In the genomic region with DNA sequence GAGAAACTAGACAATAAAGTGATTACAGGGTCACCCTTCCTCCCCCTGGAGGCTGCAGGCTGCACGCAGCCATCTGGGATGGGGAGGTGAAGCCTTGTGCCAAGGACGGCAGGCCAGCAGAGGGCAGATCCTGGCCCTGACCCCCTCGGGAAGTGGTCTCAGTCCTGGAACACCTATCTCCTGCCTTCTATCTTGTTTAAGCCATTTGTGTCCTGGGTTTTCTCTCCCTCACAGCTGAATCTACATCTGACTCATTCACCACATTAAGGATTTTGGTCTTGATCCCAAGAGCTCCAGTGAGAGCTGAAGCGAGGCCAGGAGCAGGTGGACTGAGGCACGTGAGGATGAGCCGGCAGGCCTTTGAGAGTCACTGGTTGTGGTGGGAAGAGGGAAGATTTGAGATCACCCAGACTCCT, we compare ENCODE assay signal across 11 cellular contexts. TPM values are rescaled to one million over a fixed set of nuclear protein-coding genes. Genes with fewer than 3 reads are reported as not detected.
DNase-seq lines count a peak whose midpoint lies in the region; FAIRE-seq and TF ChIP-seq lines count a peak whose summit lies in the region.
"Had no signal": no experiment of that assay in that cellular context is flagged by ENCODE, and none has a peak within 500 bp of the region (broad histone marks: within the 10 kb centered on the region; RNA-seq: fewer than 3 reads in every experiment).

No MANE protein-coding gene starts in this region.

- no peak overlapping the region for H3K18ac ChIP-seq in mesenchymal stem cell (ENCODE audit: low read depth in 1 of 2, low read length in 2 of 2)

- H3K36me3 ChIP-seq in MG63 = no peaks in the 10 kb centered on the region
- H3K36me3 ChIP-seq in bronchial epithelial cell (ENCODE audit: control insufficient read depth, insufficient read depth, low read length) = no peaks in the 10 kb centered on the region
- H3K36me3 ChIP-seq in mesenchymal stem cell (ENCODE audit: control insufficient read depth in 1 of 2, insufficient read depth in 2 of 2, low read depth in 1 of 2, low read length in 2 of 2) = no peaks in the 10 kb centered on the region
- H3K36me3 ChIP-seq: gastroesophageal sphincter had no signal

- no peak overlapping the region for H2BK120ac ChIP-seq in mesenchymal stem cell (ENCODE audit: low read depth, low read length)

- no peak overlapping the region for H4K91ac ChIP-seq in mesenchymal stem cell (ENCODE audit: low read length)

- no peak overlapping the region for H3K4me3 ChIP-seq in MG63
- H3K4me3 ChIP-seq in bronchial epithelial cell (ENCODE audit: low read depth, low read length) = no peak overlapping the region
- no peak overlapping the region for H3K4me3 ChIP-seq in mesenchymal stem cell (ENCODE audit: insufficient read depth in 1 of 2, low read depth in 1 of 2, low read length in 2 of 2)
- H3K4me3 ChIP-seq: gastroesophageal sphincter had no signal

- FAIRE-seq in bronchial epithelial cell (lab: Jason Lieb, UNC) = no peak
- FAIRE-seq: GM18507 had no signal

- H3K9me3 ChIP-seq in MG63 = no peaks in the 10 kb centered on the region
- H3K9me3 ChIP-seq in mesenchymal stem cell (ENCODE audit: control insufficient read depth, low read length) = no peaks in the 10 kb centered on the region
- H3K9me3 ChIP-seq: gastroesophageal sphincter had no signal

- H3K4me1 ChIP-seq in mesenchymal stem cell (ENCODE audit: control insufficient read depth, insufficient read depth, low read depth, low read length) = peaks cover 3% of the 10 kb centered on the region
- H3K4me1 ChIP-seq: gastroesophageal sphincter had no signal

- H4K8ac ChIP-seq in mesenchymal stem cell (ENCODE audit: low read length) = no peak overlapping the region

- no peaks in the 10 kb centered on the region for H3K27me3 ChIP-seq in MG63
- H3K27me3 ChIP-seq in bronchial epithelial cell (ENCODE audit: control insufficient read depth, insufficient read depth, low read length) = no peaks in the 10 kb centered on the region
- peaks cover 9 to 16% of the 10 kb centered on the region in 2 experiments for H3K27me3 ChIP-seq in mesenchymal stem cell (ENCODE audit: control insufficient read depth in 1 of 2, insufficient read depth in 1 of 2, low read length in 2 of 2)

- no peak overlapping the region for H2AK5ac ChIP-seq in mesenchymal stem cell (ENCODE audit: low read length, severe bottlenecking)

- no peak overlapping the region for H2BK15ac ChIP-seq in mesenchymal stem cell (ENCODE audit: low read depth, poor library complexity, severe bottlenecking)

- H3K4me2 ChIP-seq in mesenchymal stem cell (ENCODE audit: low read length, poor library complexity, severe bottlenecking) = no peak overlapping the region

- H3K9ac ChIP-seq in mesenchymal stem cell (ENCODE audit: low read length) = peak overlapping the region; percentile 21

- no peak overlapping the region for H2AFZ ChIP-seq in mesenchymal stem cell (ENCODE audit: low read depth, low read length)

- H3K14ac ChIP-seq in mesenchymal stem cell (ENCODE audit: low read length in 2 of 2) = no peak overlapping the region

- H3K27ac ChIP-seq in mesenchymal stem cell (ENCODE audit: low read length, poor library complexity, severe bottlenecking) = no peak overlapping the region
- H3K27ac ChIP-seq: gastroesophageal sphincter had no signal

- WGBS in mesenchymal stem cell = 54% methylated on average over 6 of the region's 6 CpGs

- H3K23ac ChIP-seq in mesenchymal stem cell (ENCODE audit: low read length in 2 of 2) = no peak overlapping the region

- no peak overlapping the region for H2BK5ac ChIP-seq in mesenchymal stem cell (ENCODE audit: low read depth, low read length, poor library complexity, severe bottlenecking)

- peak; percentile 26 for TF ChIP-seq CTCF in bronchial epithelial cell (IDR thresholded peaks at IDR 0.05; ENCODE audit: insufficient read depth, low read length, severe bottlenecking)

- DNase-seq in DMS 273 treated with DMSO at 0.1 percent for 48 hours (lab: John Stamatoyannopoulos, UW) (peak; percentile 24), MG63 (peak; percentile 70), bronchial epithelial cell (ENCODE audit: low read depth) (no peak), mesenchymal stem cell (peak; percentile 12), NCI-H1417 treated with DMSO at 0.1 percent for 48 hours (lab: John Stamatoyannopoulos, UW) (no peak), globus pallidus (ENCODE audit: low spot score) (no peak), AG08396 (ENCODE audit: low spot score) (no peak), DMS114 treated with DMSO at 0.1 percent for 48 hours (lab: John Stamatoyannopoulos, UW; ENCODE audit: unreplicated experiment) (no peak)
- DNase-seq: stimulated activated CD4-positive, alpha-beta T cell treated with anti-CD3 and anti-CD28 coated beads, Interleukin-4, amount 100 ng/mL, for 24 hours had no signal

- no peak overlapping the region for H2BK12ac ChIP-seq in mesenchymal stem cell (ENCODE audit: low read length in 2 of 2)

- no peaks in the 10 kb centered on the region for H3K79me1 ChIP-seq in mesenchymal stem cell (replicated peaks; ENCODE audit: low read length, poor library complexity, severe bottlenecking)

- no peak overlapping the region for H3K4ac ChIP-seq in mesenchymal stem cell (ENCODE audit: low read depth in 1 of 2, low read length in 2 of 2)

RNA-seq across cellular contexts. Expression of a gene that starts 16.4 kb away (rescaled TPM):
- 21.4 and 24.9 TPM in 2 replicates for total RNA-seq in MG63 (2014; rRNA removed; shearing (Covaris generic); ENCODE audit: low replicate concordance)
- 9.2 and 13.3 TPM in 2 replicates for total RNA-seq in bronchial epithelial cell
- polyA plus RNA-seq in mesenchymal stem cell (2013, experiment 1 of 2) = 6.1 TPM
- 6.1 TPM for polyA plus RNA-seq in mesenchymal stem cell (2013, experiment 2 of 2)

Comparison
In these comparisons a context has a peak if more than half of its experiments do, and no peak if none do; other contexts are left out.
1. DNase-seq: peak in DMS 273 treated with DMSO at 0.1 percent for 48 hours (single experiment), MG63 (single experiment) and mesenchymal stem cell (single experiment); none in bronchial epithelial cell (single experiment), NCI-H1417 treated with DMSO at 0.1 percent for 48 hours (single experiment), globus pallidus (single experiment), AG08396 (single experiment) and DMS114 treated with DMSO at 0.1 percent for 48 hours (single experiment).